In genomic region chr4:80266902-80267380, GRCh38 we compare ENCODE assay signal across 8 cellular contexts. TPM values are rescaled to one million over a fixed set of nuclear protein-coding genes. Genes with fewer than 3 reads are reported as not detected.
DNase-seq lines count a peak whose midpoint lies in the region; ATAC-seq and TF ChIP-seq lines count a peak whose summit lies in the region.

No MANE protein-coding gene starts in this region.

- no peak overlapping the region for H2AFZ ChIP-seq in Karpas-422 (ENCODE audit: low read length)

- DNase-seq in activated CD4-positive, alpha-beta T cell treated with anti-CD3 and anti-CD28 coated beads, Interleukin-2, amount 10 ng/mL, durations not matched to agents 7 days and 5 days, result no peak
- no peak for DNase-seq in activated CD4-positive, alpha-beta T cell treated with anti-CD3 and anti-CD28 coated beads for 4 hours
- DNase-seq in Panc1 (ENCODE audit: low read depth, low spot score), result no peak
- DNase-seq in effector memory CD8-positive, alpha-beta T cell, result no peak
- DNase-seq in naive thymus-derived CD4-positive, alpha-beta T cell, result no peak
- no peak for DNase-seq in Karpas-422
- no peak for DNase-seq in NCI-H2171 treated with DMSO at 0.1 percent for 48 hours (lab: John Stamatoyannopoulos, UW)

- BruUV-seq in Panc1 (replicated peaks; lab: Mats Ljungman, UMichigan), result no TSS peak

- H3K27me3 ChIP-seq in Panc1 (ENCODE audit: control insufficient read depth, insufficient read depth, low read length), result peaks cover 10% of the 10 kb centered on the region
- peaks cover 4 to 14% of the 10 kb centered on the region in 2 donors for H3K27me3 ChIP-seq in naive thymus-derived CD4-positive, alpha-beta T cell (ENCODE audit: control insufficient read depth in 2 of 2, insufficient read depth in 2 of 2, low read length in 2 of 2)
- H3K27me3 ChIP-seq in Karpas-422 (ENCODE audit: low read length), result no peaks in the 10 kb centered on the region

- H3K4me1 ChIP-seq in Panc1 (ENCODE audit: control insufficient read depth, insufficient read depth, low read length) (no peaks in the 10 kb centered on the region), Karpas-422 (ENCODE audit: low read length) (no peaks in the 10 kb centered on the region)
- peaks cover 0 to 10% of the 10 kb centered on the region in 2 donors for H3K4me1 ChIP-seq in naive thymus-derived CD4-positive, alpha-beta T cell (ENCODE audit: control insufficient read depth in 2 of 2, insufficient read depth in 2 of 2, low read length in 2 of 2)

- H3K27me3 Mint-ChIP-seq in activated CD4-positive, alpha-beta T cell treated with anti-CD3 and anti-CD28 coated beads, Interleukin-2, amount 10 ng/mL, durations not matched to agents 7 days and 5 days, result peaks cover 85% of the 10 kb centered on the region
- peaks cover 77 to 93% of the 10 kb centered on the region in 2 donors for H3K27me3 Mint-ChIP-seq in effector memory CD8-positive, alpha-beta T cell
- peaks cover 86 to 96% (median 89%) of the 10 kb centered on the region in 5 donors for H3K27me3 Mint-ChIP-seq in naive thymus-derived CD4-positive, alpha-beta T cell

- H3K9me3 Mint-ChIP-seq in activated CD4-positive, alpha-beta T cell treated with anti-CD3 and anti-CD28 coated beads, Interleukin-2, amount 10 ng/mL, durations not matched to agents 7 days and 5 days, result no peaks in the 10 kb centered on the region
- H3K9me3 Mint-ChIP-seq in effector memory CD8-positive, alpha-beta T cell, result no peaks in the 10 kb centered on the region
- peaks cover 0 to 3% (median 0%) of the 10 kb centered on the region in 11 donors for H3K9me3 Mint-ChIP-seq in naive thymus-derived CD4-positive, alpha-beta T cell

- H3K4me1 Mint-ChIP-seq in activated CD4-positive, alpha-beta T cell treated with anti-CD3 and anti-CD28 coated beads, Interleukin-2, amount 10 ng/mL, durations not matched to agents 7 days and 5 days, result peaks cover 22% of the 10 kb centered on the region
- peaks cover 18 to 26% of the 10 kb centered on the region in 2 donors for H3K4me1 Mint-ChIP-seq in effector memory CD8-positive, alpha-beta T cell (ENCODE audit: low read depth in 2 of 2)
- peaks cover 14 to 44% (median 38%) of the 10 kb centered on the region in 7 donors for H3K4me1 Mint-ChIP-seq in naive thymus-derived CD4-positive, alpha-beta T cell

- H3K27ac ChIP-seq in Panc1 (ENCODE audit: low read length), result no peak overlapping the region
- no peak overlapping the region for H3K27ac ChIP-seq in naive thymus-derived CD4-positive, alpha-beta T cell (ENCODE audit: low read depth, low read length)
- no peak overlapping the region for H3K27ac ChIP-seq in Karpas-422 (ENCODE audit: low read length)

- no peak for TF ChIP-seq CTCF in Panc1 (IDR thresholded peaks at IDR 0.05)

- no peaks in the 10 kb centered on the region for H4K20me1 ChIP-seq in Karpas-422 (ENCODE audit: insufficient read depth, low read depth, low read length)

- H3K27ac Mint-ChIP-seq in activated CD4-positive, alpha-beta T cell treated with anti-CD3 and anti-CD28 coated beads, Interleukin-2, amount 10 ng/mL, durations not matched to agents 7 days and 5 days, result no peak overlapping the region
- no peak overlapping the region for H3K27ac Mint-ChIP-seq in effector memory CD8-positive, alpha-beta T cell
- peak overlapping the region in 1 of 9 donors; percentile 9 for H3K27ac Mint-ChIP-seq in naive thymus-derived CD4-positive, alpha-beta T cell

- CTCF ChIA-PET in activated CD4-positive, alpha-beta T cell treated with anti-CD3 and anti-CD28 coated beads, Interleukin-2, amount 10 ng/mL, durations not matched to agents 7 days and 5 days (lab: Charles Lee), result no interaction called here
- CTCF ChIA-PET in Panc1 (lab: Charles Lee), result no interaction called here
- CTCF ChIA-PET in naive thymus-derived CD4-positive, alpha-beta T cell (lab: Charles Lee), result no interaction called here

- peak overlapping the region; percentile 33 for H3K4me3 Mint-ChIP-seq in activated CD4-positive, alpha-beta T cell treated with anti-CD3 and anti-CD28 coated beads, Interleukin-2, amount 10 ng/mL, durations not matched to agents 7 days and 5 days
- peak overlapping the region; percentile 77 to 79 for H3K4me3 Mint-ChIP-seq in effector memory CD8-positive, alpha-beta T cell
- peak overlapping the region; percentile 69 to 84 (median 78) for H3K4me3 Mint-ChIP-seq in naive thymus-derived CD4-positive, alpha-beta T cell

- intact Hi-C loops in Panc1 (cut with micrococcal nuclease; ENCODE audit: unreplicated experiment), result no loop called here
- intact Hi-C loops in naive thymus-derived CD4-positive, alpha-beta T cell (cut with micrococcal nuclease), result no loop called here

- peak overlapping the region; percentile 53 to 80 for H3K4me3 ChIP-seq in Panc1 (ENCODE audit: low read depth in 2 of 2, low read length in 2 of 2)
- H3K4me3 ChIP-seq in naive thymus-derived CD4-positive, alpha-beta T cell (ENCODE audit: low read length), result no peak overlapping the region
- no peak overlapping the region for H3K4me3 ChIP-seq in Karpas-422 (ENCODE audit: low read length)

- H3K36me3 Mint-ChIP-seq in activated CD4-positive, alpha-beta T cell treated with anti-CD3 and anti-CD28 coated beads, Interleukin-2, amount 10 ng/mL, durations not matched to agents 7 days and 5 days (ENCODE audit: low read depth), result no peaks in the 10 kb centered on the region
- H3K36me3 Mint-ChIP-seq in effector memory CD8-positive, alpha-beta T cell (ENCODE audit: insufficient read depth), result no peaks in the 10 kb centered on the region
- H3K36me3 Mint-ChIP-seq in naive thymus-derived CD4-positive, alpha-beta T cell, result no peaks in the 10 kb centered on the region

- H3K9me2 ChIP-seq in Karpas-422 (replicated peaks; ENCODE audit: insufficient read depth, low read length), result no peaks in the 10 kb centered on the region

- no peak overlapping the region for H3K4me2 ChIP-seq in Karpas-422 (ENCODE audit: low read depth, low read length, poor library complexity, severe bottlenecking)

- H3K79me2 ChIP-seq in Karpas-422 (ENCODE audit: low read length), result no peaks in the 10 kb centered on the region

- in situ Hi-C loops in Panc1 (cut with HindIII; ENCODE audit: low pct_unique_long_range_greater_than_20kb, low sequenced_read_pairs), result no loop called here

- no peak overlapping the region for H3K9ac ChIP-seq in Karpas-422 (ENCODE audit: low read length)

- H3K36me3 ChIP-seq in Panc1 (ENCODE audit: control insufficient read depth, insufficient read depth, low read length), result no peaks in the 10 kb centered on the region
- no peaks in the 10 kb centered on the region for H3K36me3 ChIP-seq in naive thymus-derived CD4-positive, alpha-beta T cell (ENCODE audit: control insufficient read depth in 2 of 3, insufficient read depth in 3 of 3, low read length in 3 of 3)
- no peaks in the 10 kb centered on the region for H3K36me3 ChIP-seq in Karpas-422 (ENCODE audit: insufficient read depth, low read length)

- H3K9me3 ChIP-seq in Panc1 (ENCODE audit: control insufficient read depth, insufficient read depth, low read depth, low read length) (no peaks in the 10 kb centered on the region), Karpas-422 (ENCODE audit: low read length) (no peaks in the 10 kb centered on the region)
- no peaks in the 10 kb centered on the region for H3K9me3 ChIP-seq in naive thymus-derived CD4-positive, alpha-beta T cell (ENCODE audit: control insufficient read depth in 2 of 3, low read length in 3 of 3)

- POLR2A ChIA-PET in activated CD4-positive, alpha-beta T cell treated with anti-CD3 and anti-CD28 coated beads, Interleukin-2, amount 10 ng/mL, durations not matched to agents 7 days and 5 days (lab: Charles Lee), result no interaction called here
- POLR2A ChIA-PET in Panc1 (lab: Charles Lee), result no interaction called here
- POLR2A ChIA-PET in naive thymus-derived CD4-positive, alpha-beta T cell (lab: Charles Lee), result no interaction called here

- ATAC-seq in Panc1, result peak; percentile 67
- ATAC-seq in effector memory CD8-positive, alpha-beta T cell (replicated peaks), result peak; percentile 35
- peak; percentile 41 for ATAC-seq in naive thymus-derived CD4-positive, alpha-beta T cell
- ATAC-seq in GM21423 (IDR thresholded peaks at IDR 0.05; ENCODE audit: unreplicated experiment), result no peak

RNA-seq across cellular contexts. Expression of gene FGF5, which starts 0.5 kb away (rescaled TPM):
- total RNA-seq in activated CD4-positive, alpha-beta T cell treated with anti-CD3 and anti-CD28 coated beads, Interleukin-2, amount 10 ng/mL, durations not matched to agents 7 days and 5 days, result not detected
- 1.3 TPM for total RNA-seq in Panc1 (2021; ENCODE audit: unreplicated experiment)
- polyA plus RNA-seq in Panc1 (2012; ENCODE audit: insufficient read length), result 0.19 TPM
- total RNA-seq in naive thymus-derived CD4-positive, alpha-beta T cell, result under 1 TPM in 1 of 5 experiments, not detected in 4; 0.05 TPM
- polyA plus RNA-seq in naive thymus-derived CD4-positive, alpha-beta T cell, result not detected
- not detected in 2 replicates for total RNA-seq in Karpas-422 (2014; rRNA removed; shearing (Covaris generic); ENCODE audit: low replicate concordance)

Comparison
In these comparisons a context has a peak if more than half of its experiments do, and no peak if none do; other contexts are left out.
1. H3K4me3 ChIP-seq: peak in Panc1 (2 of 2); none in naive thymus-derived CD4-positive, alpha-beta T cell (single experiment) and Karpas-422 (single experiment).
2. Peak in every context shown above with its lines, with median percentiles within 50 percentile points of each other: H3K4me3 Mint-ChIP-seq.